Comparison of ENCODE assay signal across 10 cellular contexts in the genomic region with DNA sequence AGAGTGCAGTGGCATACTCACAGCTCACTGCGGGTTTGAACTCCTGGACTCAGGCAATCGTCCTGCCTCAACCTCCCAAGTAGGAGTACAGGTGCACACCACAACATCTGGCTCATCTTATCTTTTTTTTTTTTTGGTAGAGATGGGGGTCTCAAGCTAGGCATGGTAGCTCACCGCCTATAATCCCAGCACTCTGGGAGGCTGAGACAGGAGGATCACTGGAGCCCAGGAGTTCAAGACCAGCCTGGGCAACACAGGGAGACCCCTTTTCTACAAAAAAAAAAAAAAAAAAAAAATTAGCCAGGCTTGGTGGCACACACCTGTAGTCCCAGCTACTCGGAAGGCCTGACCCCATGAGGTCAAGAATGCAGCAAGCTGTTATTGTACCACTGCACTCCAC. TPM values are rescaled to one million over a fixed set of nuclear protein-coding genes. Genes with fewer than 3 reads are reported as not detected.
DNase-seq lines count a peak whose midpoint lies in the region; ATAC-seq and TF ChIP-seq lines count a peak whose summit lies in the region.
"Had no signal": no experiment of that assay in that cellular context is flagged by ENCODE, and none has a peak within 500 bp of the region (broad histone marks: within the 10 kb centered on the region; RNA-seq: fewer than 3 reads in every experiment).

No MANE protein-coding gene starts in this region.

- H3K4me1 Mint-ChIP-seq in activated CD4-positive, alpha-beta T cell treated with anti-CD3 and anti-CD28 coated beads, Interleukin-2, amount 10 ng/mL, durations not matched to agents 24 days and 14 days, result peaks cover 26% of the 10 kb centered on the region
- H3K4me1 Mint-ChIP-seq in T-cell, result peaks cover 52 to 66% (median 62%) of the 10 kb centered on the region in 3 donors
- peaks cover 19 to 71% of the 10 kb centered on the region in 2 donors for H3K4me1 Mint-ChIP-seq in stimulated activated naive B cell treated with anti-CD40 and anti-IgM and Interleukin-4, amounts not matched to agents 10 μg/mL and 1 μg/mL and 100 μg/mL, for 72 hours

- H3K79me2 ChIP-seq in fibroblast of lung (ENCODE audit: control insufficient read depth, insufficient read depth, low read length), result peaks cover 58% of the 10 kb centered on the region

- in situ Hi-C loops in ACHN (cut with HindIII; ENCODE audit: low pct_ligation_motif_present, low pct_unique_long_range_greater_than_20kb, low sequenced_read_pairs), result no loop called here

- no peak overlapping the region for H3K4me2 ChIP-seq in fibroblast of lung (ENCODE audit: extremely low read depth, insufficient read depth, low read length)

- H3K4me3 Mint-ChIP-seq in activated CD4-positive, alpha-beta T cell treated with anti-CD3 and anti-CD28 coated beads, Interleukin-2, amount 10 ng/mL, durations not matched to agents 24 days and 14 days, result peak overlapping the region; percentile 63
- H3K4me3 Mint-ChIP-seq in T-cell, result no peak overlapping the region
- no peak overlapping the region for H3K4me3 Mint-ChIP-seq in stimulated activated naive B cell treated with anti-CD40 and anti-IgM and Interleukin-4, amounts not matched to agents 10 μg/mL and 1 μg/mL and 100 μg/mL, for 72 hours

- TF ChIP-seq CTCF in fibroblast of lung (conservative IDR thresholded peaks at IDR 0.05 in 1 of 2, IDR thresholded peaks at IDR 0.05 in 1 of 2; ENCODE audit: low read depth in 1 of 2, low read length in 2 of 2), result no peak

- H3K4me3 ChIP-seq in fibroblast of lung (replicated peaks in 1 of 4; ENCODE audit: control extremely low read depth in 1 of 4, insufficient read depth in 1 of 4, low read depth in 3 of 4, low read length in 4 of 4), result no peak overlapping the region

- no peaks in the 10 kb centered on the region for H4K20me1 ChIP-seq in fibroblast of lung (ENCODE audit: control insufficient read depth, extremely low read depth, insufficient read depth, low read length)

- H3K9me3 ChIP-seq in fibroblast of lung (ENCODE audit: control insufficient read depth, insufficient read depth, low read depth, low read length), result no peaks in the 10 kb centered on the region

- H3K27ac ChIP-seq in fibroblast of lung (ENCODE audit: insufficient read depth, low read length), result peak overlapping the region; percentile 77

- no peak overlapping the region for H3K9ac ChIP-seq in fibroblast of lung (ENCODE audit: insufficient read depth, low read length)

- POLR2A ChIA-PET in T-cell (lab: Charles Lee), result interaction anchor here in 1 of 2 donors (0.6 to 1.2 kb wide), 2 partner anchors 12 to 15 kb away, joined by 7 read pairs; no protein-coding TSS in a partner anchor

- peaks cover 6% of the 10 kb centered on the region for H3K4me1 ChIP-seq in fibroblast of lung (ENCODE audit: control insufficient read depth, extremely low read depth, insufficient read depth, low read length)

- H3K9me3 Mint-ChIP-seq in activated CD4-positive, alpha-beta T cell treated with anti-CD3 and anti-CD28 coated beads, Interleukin-2, amount 10 ng/mL, durations not matched to agents 24 days and 14 days, result peaks cover 7% of the 10 kb centered on the region
- no peaks in the 10 kb centered on the region for H3K9me3 Mint-ChIP-seq in T-cell
- H3K9me3 Mint-ChIP-seq in stimulated activated naive B cell treated with anti-CD40 and anti-IgM and Interleukin-4, amounts not matched to agents 10 μg/mL and 1 μg/mL and 100 μg/mL, for 72 hours, result no peaks in the 10 kb centered on the region

- peaks cover 19% of the 10 kb centered on the region for H3K36me3 Mint-ChIP-seq in activated CD4-positive, alpha-beta T cell treated with anti-CD3 and anti-CD28 coated beads, Interleukin-2, amount 10 ng/mL, durations not matched to agents 24 days and 14 days (ENCODE audit: low read depth)
- H3K36me3 Mint-ChIP-seq in T-cell, result peaks cover 10% of the 10 kb centered on the region
- H3K36me3 Mint-ChIP-seq in stimulated activated naive B cell treated with anti-CD40 and anti-IgM and Interleukin-4, amounts not matched to agents 10 μg/mL and 1 μg/mL and 100 μg/mL, for 72 hours, result peaks cover 0 to 13% of the 10 kb centered on the region in 2 donors

- no peaks in the 10 kb centered on the region for H3K27me3 ChIP-seq in fibroblast of lung (ENCODE audit: control insufficient read depth, insufficient read depth, low read length)

- ATAC-seq in T-cell (replicated peaks in 1 of 4) (no peak), GM19397 (IDR thresholded peaks at IDR 0.05; ENCODE audit: unreplicated experiment) (no peak)
- ATAC-seq in stimulated activated naive B cell treated with anti-CD40 and anti-IgM and Interleukin-4, amounts not matched to agents 10 μg/mL and 1 μg/mL and 100 μg/mL, for 72 hours (replicated peaks), result no peak

- intact Hi-C loops in activated CD4-positive, alpha-beta T cell treated with anti-CD3 and anti-CD28 coated beads, Interleukin-2, amount 10 ng/mL, durations not matched to agents 24 days and 14 days (cut with micrococcal nuclease), result no loop called here

- no peaks in the 10 kb centered on the region for H3K36me3 ChIP-seq in fibroblast of lung (ENCODE audit: control insufficient read depth, insufficient read depth, low read length)

- H3K27ac Mint-ChIP-seq in activated CD4-positive, alpha-beta T cell treated with anti-CD3 and anti-CD28 coated beads, Interleukin-2, amount 10 ng/mL, durations not matched to agents 24 days and 14 days, result peak overlapping the region; percentile 82
- peak overlapping the region; percentile 81 to 93 for H3K27ac Mint-ChIP-seq in T-cell
- peak overlapping the region; percentile 84 for H3K27ac Mint-ChIP-seq in stimulated activated naive B cell treated with anti-CD40 and anti-IgM and Interleukin-4, amounts not matched to agents 10 μg/mL and 1 μg/mL and 100 μg/mL, for 72 hours

- CTCF ChIA-PET in T-cell (lab: Charles Lee), result interaction anchor here in 1 of 2 donors (1.1 to 1.9 kb wide), 3 partner anchors 8 to 11 kb away, joined by 3 to 7 read pairs (median 4); no protein-coding TSS in a partner anchor

- no peak for DNase-seq in activated CD4-positive, alpha-beta T cell treated with anti-CD3 and anti-CD28 coated beads, Interleukin-2, amount 10 ng/mL, durations not matched to agents 24 days and 14 days
- no peak for DNase-seq in activated CD4-positive, alpha-beta T cell treated with anti-CD3 and anti-CD28 coated beads, Interleukin-2, amount 50 U/mL, for 4 hours
- DNase-seq in T-cell, result no peak
- DNase-seq in fibroblast of lung (ENCODE audit: low read depth in 2 of 2), result no peak
- DNase-seq in stimulated activated naive B cell treated with anti-CD40 and anti-IgM and Interleukin-4, amounts not matched to agents 10 μg/mL and 1 μg/mL and 100 μg/mL, for 72 hours, result no peak
- no peak for DNase-seq in ACHN
- DNase-seq in C1 segment of cervical spinal cord (lab: John Stamatoyannopoulos, UW), result no peak
- DNase-seq: amniotic stem cell, NCI-H1694 had no signal

- H2AFZ ChIP-seq in fibroblast of lung (ENCODE audit: low read length), result no peak overlapping the region

- no peaks in the 10 kb centered on the region for H3K27me3 Mint-ChIP-seq in activated CD4-positive, alpha-beta T cell treated with anti-CD3 and anti-CD28 coated beads, Interleukin-2, amount 10 ng/mL, durations not matched to agents 24 days and 14 days
- no peaks in the 10 kb centered on the region for H3K27me3 Mint-ChIP-seq in T-cell
- H3K27me3 Mint-ChIP-seq in stimulated activated naive B cell treated with anti-CD40 and anti-IgM and Interleukin-4, amounts not matched to agents 10 μg/mL and 1 μg/mL and 100 μg/mL, for 72 hours, result no peaks in the 10 kb centered on the region

RNA-seq across cellular contexts. Expression of a gene that starts 31.5 kb away (rescaled TPM):
- 65.4 and 67.2 TPM in 2 replicates for total RNA-seq in activated CD4-positive, alpha-beta T cell treated with anti-CD3 and anti-CD28 coated beads, Interleukin-2, amount 10 ng/mL, durations not matched to agents 24 days and 14 days
- total RNA-seq in T-cell (10 to 100 TPM; 61.0 to 76.6 (median 65.1) TPM), fibroblast of lung (51.6 and 60.1 TPM in 2 replicates)
- polyA plus RNA-seq in fibroblast of lung, result 44.1 and 49.9 TPM in 2 replicates
- polyA plus RNA-seq in fibroblast of lung (2012), result 46.5 and 48.2 TPM in 2 replicates
- 90.4 and 90.6 TPM in 2 replicates for polyA minus RNA-seq in fibroblast of lung (ENCODE audit: low replicate concordance)
